Comparison of ENCODE assay signal across 8 cellular contexts in genomic region chr19:35266904-35267817, GRCh38. TPM values are rescaled to one million over a fixed set of nuclear protein-coding genes. Genes with fewer than 3 reads are reported as not detected.
A peak's percentile ranks its signal among the peaks of the same experiment; 100 is the strongest.
DNase-seq lines count a peak whose midpoint lies in the region; ATAC-seq lines count a peak whose summit lies in the region.

No MANE protein-coding gene starts in this region.

- peak overlapping the region; percentile 63 to 85 (median 77) for H3K4me3 ChIP-seq in subcutaneous abdominal adipose tissue (ENCODE audit: low read depth in 1 of 5, low read length in 5 of 5)

- peaks cover 4 to 59% (median 45%) of the 10 kb centered on the region in 5 donors for H3K4me1 ChIP-seq in subcutaneous abdominal adipose tissue (ENCODE audit: control insufficient read depth in 5 of 5, insufficient read depth in 5 of 5, low read length in 5 of 5)

- DNase-seq in AG20443 (ENCODE audit: low spot score) = peak; percentile 57
- peak; percentile 50 for DNase-seq in HK-2 (ENCODE audit: unreplicated experiment)
- DNase-seq in activated CD4-positive, CD25-positive, alpha-beta regulatory T cell treated with anti-CD3 and anti-CD28 coated beads, Interleukin-2, amount 50 U/mL, for 72 hours = peak; percentile 60
- DNase-seq in effector CD8-positive, alpha-beta T cell (lab: John Stamatoyannopoulos, UW) = peak; percentile 32
- DNase-seq in mesenteric fat pad (ENCODE audit: low spot score) = peak; percentile 91

- no peaks in the 10 kb centered on the region for H3K27me3 ChIP-seq in subcutaneous abdominal adipose tissue (ENCODE audit: control insufficient read depth in 5 of 5, insufficient read depth in 4 of 5, low read length in 5 of 5)

- no peak for ATAC-seq in GM18861 (IDR thresholded peaks at IDR 0.05; ENCODE audit: unreplicated experiment)
- no peak for ATAC-seq in HG02852 (IDR thresholded peaks at IDR 0.05; ENCODE audit: unreplicated experiment)

- H3K27ac ChIP-seq in subcutaneous abdominal adipose tissue (ENCODE audit: low read depth, low read length) = peak overlapping the region; percentile 90

- peak overlapping the region; percentile 77 to 96 (median 91) for H3K9ac ChIP-seq in subcutaneous abdominal adipose tissue (ENCODE audit: low read length in 5 of 5)

- peaks cover 0 to 25% (median 21%) of the 10 kb centered on the region in 5 donors for H3K36me3 ChIP-seq in subcutaneous abdominal adipose tissue (ENCODE audit: control insufficient read depth in 5 of 5, insufficient read depth in 5 of 5, low read length in 5 of 5)

- H3K9me3 ChIP-seq in subcutaneous abdominal adipose tissue (ENCODE audit: control insufficient read depth in 5 of 5, low read length in 5 of 5) = no peaks in the 10 kb centered on the region

RNA-seq across cellular contexts. Expression of gene USF2, which starts 1.6 kb away (rescaled TPM):
- 110 TPM for total RNA-seq in mesenteric fat pad

RNA-seq across cellular contexts. Expression of gene HAMP, which starts 15.2 kb away (rescaled TPM):
- not detected for total RNA-seq in mesenteric fat pad

RNA-seq across cellular contexts. Expression of gene LSR, which starts 18.4 kb away (rescaled TPM):
- 8.1 TPM for total RNA-seq in mesenteric fat pad

RNA-seq across cellular contexts. Expression of gene MAG, which starts 24.8 kb away (rescaled TPM):
- total RNA-seq in mesenteric fat pad = not detected

RNA-seq across cellular contexts. Expression of gene FAM187B, which starts 38.6 kb away (rescaled TPM):
- not detected for total RNA-seq in mesenteric fat pad

Comparison
In these comparisons a context has a peak if more than half of its experiments do, and no peak if none do; other contexts are left out.
1. DNase-seq: peak in every context shown above with its lines; median percentile 91 in mesenteric fat pad; 60 in activated CD4-positive, CD25-positive, alpha-beta regulatory T cell treated with anti-CD3 and anti-CD28 coated beads, Interleukin-2, amount 50 U/mL, for 72 hours; 57 in AG20443; 50 in HK-2; 32 in effector CD8-positive, alpha-beta T cell.